ENCODE assay signal across 27 cellular contexts in the genomic region with DNA sequence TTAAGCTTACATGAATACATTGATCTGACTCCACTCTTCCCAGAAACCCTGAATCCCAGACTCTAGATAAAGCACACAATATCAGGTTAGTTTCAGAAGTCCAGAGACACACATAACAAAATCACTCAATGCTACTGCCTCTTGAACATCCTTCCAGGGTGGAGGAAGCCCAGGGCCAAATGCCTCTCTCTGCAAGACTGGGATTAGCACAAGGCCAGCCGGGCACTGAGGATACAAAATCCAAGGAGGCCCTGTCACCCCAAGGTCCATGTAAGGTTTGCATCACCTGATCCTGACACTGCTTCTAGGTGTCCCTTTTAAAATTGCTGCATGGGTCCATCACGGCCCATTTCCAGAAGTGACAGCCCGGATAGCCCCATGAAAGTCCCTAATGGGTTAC.
"Had no signal": no experiment of that assay in that cellular context is flagged by ENCODE, and none has a peak within 500 bp of the region (broad histone marks: within the 10 kb centered on the region; RNA-seq: fewer than 3 reads in every experiment).

No MANE protein-coding gene starts in this region.

- H3K4me3 ChIP-seq: heart right ventricle, hepatocyte, left ventricle myocardium inferior, lung, right atrium auricular region, skin epidermis, stomach, testis, thyroid gland, transverse colon, upper lobe of right lung had no signal

- FAIRE-seq: urothelium cell line had no signal

- H3K27ac Mint-ChIP-seq: mesothelial cell of epicardium, naive B cell, nephron progenitor cell, progenitor cell of endocrine pancreas had no signal

- H2AFZ ChIP-seq: hepatocyte, parathyroid adenoma had no signal

- H3K36me3 ChIP-seq: heart right ventricle, left ventricle myocardium inferior, right atrium auricular region, stomach, thyroid gland, transverse colon, upper lobe of right lung had no signal

- H3K9me3 Mint-ChIP-seq: mesothelial cell of epicardium; naive B cell; nephron progenitor cell; stimulated activated naive B cell treated with anti-CD40 and anti-IgM and Interleukin-4, amounts not matched to agents 10 μg/mL and 1 μg/mL and 100 μg/mL, for 72 hours had no signal

- H3K9me3 ChIP-seq: heart right ventricle, left ventricle myocardium inferior, right atrium auricular region, stomach, testis, thyroid gland, transverse colon, upper lobe of right lung had no signal

- H3K36me3 Mint-ChIP-seq: mesothelial cell of epicardium, naive B cell had no signal

- DNase-seq: heart right ventricle; islet precursor cell; left ventricle myocardium inferior; mesendoderm; naive B cell; nephron progenitor cell; nucleus accumbens; stimulated activated CD4-positive, alpha-beta T cell treated with anti-CD3 and anti-CD28 coated beads, Interleukin-12 subunit alpha, Interleukin-12 subunit beta, amount 100 ng/mL, for 4 hours; stimulated activated CD4-positive, alpha-beta T cell treated with anti-CD3 and anti-CD28 coated beads, Interleukin-15, amount 100 ng/mL, for 24 hours; stimulated activated CD4-positive, alpha-beta T cell treated with anti-CD3 and anti-CD28 coated beads, Interleukin-2, amount 100 ng/mL, for 24 hours; stimulated activated CD4-positive, alpha-beta T cell treated with anti-CD3 and anti-CD28 coated beads, Interleukin-4, amount 100 ng/mL, for 1 hour; stimulated activated naive B cell treated with anti-CD40 and anti-IgM and Interleukin-4, amounts not matched to agents 10 μg/mL and 1 μg/mL and 100 μg/mL, for 72 hours; stimulated activated naive CD8-positive, alpha-beta T cell treated with anti-CD3 and anti-CD28 coated beads, Interleukin-15, Interleukin-2, amounts not matched to agents 100 U/mL and 50 U/mL, for 24 hours; stomach; testis; thyroid gland; transverse colon; upper lobe of right lung had no signal

- H3K4me2 ChIP-seq: hepatocyte had no signal

- H3K27me3 ChIP-seq: right atrium auricular region, testis, thyroid gland had no signal

- H3K9ac ChIP-seq: parathyroid adenoma had no signal

- H3K27ac ChIP-seq: heart right ventricle, hepatocyte, left ventricle myocardium inferior, parathyroid adenoma, right atrium auricular region, skin epidermis, stomach, testis, thyroid gland, transverse colon, upper lobe of right lung had no signal

- H3K79me2 ChIP-seq: hepatocyte, parathyroid adenoma had no signal

- ATAC-seq: heart right ventricle; sciatic nerve; stimulated activated naive B cell treated with anti-CD40 and anti-IgM and Interleukin-4, amounts not matched to agents 10 μg/mL and 1 μg/mL and 100 μg/mL, for 72 hours; stimulated activated naive CD8-positive, alpha-beta T cell treated with anti-CD3 and anti-CD28 coated beads, Interleukin-15, Interleukin-2, amounts not matched to agents 100 U/mL and 50 U/mL, for 24 hours; upper lobe of right lung had no signal
